In the genomic region with DNA sequence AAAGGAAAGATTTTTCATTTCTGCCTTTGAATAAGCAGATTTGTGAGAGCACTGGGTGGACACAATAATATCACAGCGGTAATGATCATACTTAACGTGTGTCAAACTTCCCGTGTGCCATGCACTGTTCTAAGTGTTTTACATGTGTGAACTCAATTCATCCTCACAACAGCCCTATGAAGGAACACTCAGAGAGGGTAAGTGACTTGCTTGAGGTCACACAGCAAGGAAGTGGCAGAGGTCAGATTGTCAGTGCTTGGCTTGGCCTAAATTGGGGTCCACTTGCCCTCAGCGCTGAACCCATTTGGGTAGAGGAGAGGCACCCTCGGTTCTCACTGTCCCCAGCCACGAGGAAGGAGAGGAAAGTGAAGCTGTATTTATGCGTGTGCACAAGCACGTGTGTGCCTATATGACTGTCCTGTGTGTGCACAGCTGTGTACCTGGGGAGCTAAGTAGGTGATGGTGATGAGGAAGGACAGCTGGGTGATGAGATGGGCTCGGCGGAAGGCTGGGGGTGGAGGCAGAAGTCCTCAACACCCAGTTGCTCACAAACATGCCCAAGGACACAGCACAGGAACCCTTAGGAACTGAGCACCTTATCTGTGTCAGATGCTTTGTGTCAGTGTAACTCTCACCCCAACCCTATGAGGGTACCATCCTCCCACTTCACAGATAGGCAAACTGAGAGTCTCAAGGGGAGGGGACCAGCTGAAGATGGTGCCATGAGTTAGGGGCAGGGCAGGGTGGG, we compare ENCODE assay signal across 21 cellular contexts. TPM values are rescaled to one million over a fixed set of nuclear protein-coding genes. Genes with fewer than 3 reads are reported as not detected.
DNase-seq lines count a peak whose midpoint lies in the region; ATAC-seq and TF ChIP-seq lines count a peak whose summit lies in the region.
"Had no signal": no experiment of that assay in that cellular context is flagged by ENCODE, and none has a peak within 500 bp of the region (broad histone marks: within the 10 kb centered on the region; RNA-seq: fewer than 3 reads in every experiment).

No MANE protein-coding gene starts in this region.

- 98% methylated on average over 10 of the region's 10 CpGs for WGBS in mammary epithelial cell (ENCODE audit: low coverage, missing lambda C conversion rate)

- no peak overlapping the region for H3K9ac ChIP-seq in mammary epithelial cell (ENCODE audit: insufficient read depth, low read length)
- H3K9ac ChIP-seq: SK-N-SH had no signal

- no peak overlapping the region for H3K4me3 ChIP-seq in mammary epithelial cell (replicated peaks in 1 of 3; ENCODE audit: insufficient read depth in 1 of 3, low read depth in 2 of 3, low read length in 3 of 3)
- H3K4me3 ChIP-seq in HEK293 (ENCODE audit: low read depth, low read length), result no peak overlapping the region

- no peaks in the 10 kb centered on the region for H4K20me1 ChIP-seq in mammary epithelial cell (ENCODE audit: insufficient read depth, low read length)

- TF ChIP-seq CTCF in mammary epithelial cell (conservative IDR thresholded peaks at IDR 0.05 in 1 of 2, IDR thresholded peaks at IDR 0.05 in 1 of 2; ENCODE audit: extremely low read depth in 1 of 2, insufficient read depth in 1 of 2, low read depth in 1 of 2, low read length in 2 of 2) (no peak), MCF 10A (IDR thresholded peaks at IDR 0.05; ENCODE audit: unreplicated experiment) (no peak), HEK293 (tag by site-specific recombination; IDR thresholded peaks at IDR 0.05) (no peak), nephron progenitor cell (IDR thresholded peaks at IDR 0.05) (no peak), progenitor cell of endocrine pancreas (IDR thresholded peaks at IDR 0.05; ENCODE audit: unreplicated experiment) (no peak)

- H3K4me3 Mint-ChIP-seq in MCF 10A (ENCODE audit: unreplicated experiment) (no peak overlapping the region), nephron progenitor cell (no peak overlapping the region), progenitor cell of endocrine pancreas (ENCODE audit: low read depth) (no peak overlapping the region)
- no peak overlapping the region for H3K4me3 Mint-ChIP-seq in effector memory CD8-positive, alpha-beta T cell

- no peak overlapping the region for H3K4me2 ChIP-seq in mammary epithelial cell (ENCODE audit: insufficient read depth, low read depth, low read length)
- H3K4me2 ChIP-seq: SK-N-SH had no signal

- no peak overlapping the region for H2AFZ ChIP-seq in mammary epithelial cell (ENCODE audit: low read depth, low read length)

- intact Hi-C loops in mammary epithelial cell (cut with micrococcal nuclease) (no loop called here), MCF 10A (cut with micrococcal nuclease) (no loop called here)

- H3K36me3 ChIP-seq in mammary epithelial cell (ENCODE audit: insufficient read depth, low read length) (peaks cover 31% of the 10 kb centered on the region), HEK293 (ENCODE audit: control insufficient read depth in 2 of 2, insufficient read depth in 1 of 2, low read length in 2 of 2) (no peaks in the 10 kb centered on the region)

- no peaks in the 10 kb centered on the region for H3K27me3 ChIP-seq in mammary epithelial cell (ENCODE audit: insufficient read depth, low read length)

- CTCF ChIA-PET in mammary epithelial cell (lab: Charles Lee; ENCODE audit: low non-redundant PET) (no interaction called here), MCF 10A (lab: Yijun Ruan, JAX) (interaction anchor here (2.0 kb wide), 1 partner anchor 9 kb away, joined by 9 read pairs; no protein-coding TSS in a partner anchor), HEK293 (lab: Yijun Ruan, JAX) (interaction anchor here (0.5 to 0.9 kb wide), 2 partner anchors 93 to 209 kb away, joined by 3 to 5 read pairs; no protein-coding TSS in a partner anchor)

- no peaks in the 10 kb centered on the region for H3K36me3 Mint-ChIP-seq in MCF 10A (ENCODE audit: insufficient read depth, unreplicated experiment)
- peaks cover 51% of the 10 kb centered on the region for H3K36me3 Mint-ChIP-seq in effector memory CD8-positive, alpha-beta T cell (ENCODE audit: insufficient read depth)
- H3K36me3 Mint-ChIP-seq in nephron progenitor cell (ENCODE audit: low read depth), result no peaks in the 10 kb centered on the region
- peaks cover 1% of the 10 kb centered on the region for H3K36me3 Mint-ChIP-seq in progenitor cell of endocrine pancreas (ENCODE audit: insufficient read depth)

- H3K4me1 ChIP-seq in mammary epithelial cell (ENCODE audit: insufficient read depth, low read length) (peaks cover 23% of the 10 kb centered on the region), HEK293 (ENCODE audit: control insufficient read depth, insufficient read depth, low read length) (no peaks in the 10 kb centered on the region)

- H3K27me3 Mint-ChIP-seq in MCF 10A (ENCODE audit: insufficient read depth, unreplicated experiment) (no peaks in the 10 kb centered on the region), nephron progenitor cell (ENCODE audit: low read depth, poor library complexity) (peaks cover 6% of the 10 kb centered on the region), progenitor cell of endocrine pancreas (no peaks in the 10 kb centered on the region)
- no peaks in the 10 kb centered on the region for H3K27me3 Mint-ChIP-seq in effector memory CD8-positive, alpha-beta T cell

- in situ Hi-C loops in mammary epithelial cell (cut with MboI; ENCODE audit: low sequenced_read_pairs in 2 of 2), result no loop called here

- POLR2A ChIA-PET in MCF 10A (lab: Yijun Ruan, JAX) (no interaction called here), HEK293 (lab: Yijun Ruan, JAX) (no interaction called here)

- DNase-seq in mammary epithelial cell (no peak), MCF 10A (ENCODE audit: unreplicated experiment) (no peak), nephron progenitor cell (no peak), GM03348 (ENCODE audit: low spot score) (no peak), progenitor cell of endocrine pancreas (ENCODE audit: low spot score, unreplicated experiment) (no peak)
- DNase-seq in effector memory CD8-positive, alpha-beta T cell, result no peak
- DNase-seq: 8988T, EL, GDM1, H7, Karpas-422, NCI-H1092 treated with DMSO at 0.1 percent for 48 hours, NCI-H1436, NCI-H187 treated with DMSO at 0.1 percent for 48 hours, NCI-H524, NCI-H774, SK-N-SH, SW 1271 had no signal

- H3K9me3 ChIP-seq in mammary epithelial cell (replicated peaks; ENCODE audit: insufficient read depth, low read length) (no peaks in the 10 kb centered on the region), HEK293 (ENCODE audit: control insufficient read depth, insufficient read depth, low read depth, low read length) (no peaks in the 10 kb centered on the region)
- H3K9me3 ChIP-seq: SK-N-SH had no signal

- H3K9me3 Mint-ChIP-seq in MCF 10A (ENCODE audit: unreplicated experiment), result no peaks in the 10 kb centered on the region
- H3K9me3 Mint-ChIP-seq in effector memory CD8-positive, alpha-beta T cell, result no peaks in the 10 kb centered on the region
- H3K9me3 Mint-ChIP-seq in nephron progenitor cell, result no peaks in the 10 kb centered on the region
- H3K9me3 Mint-ChIP-seq in progenitor cell of endocrine pancreas (ENCODE audit: low read depth), result no peaks in the 10 kb centered on the region

- no peak overlapping the region for H3K27ac Mint-ChIP-seq in MCF 10A (ENCODE audit: low read depth, unreplicated experiment)
- H3K27ac Mint-ChIP-seq in effector memory CD8-positive, alpha-beta T cell, result peak overlapping the region; percentile 60 to 93
- peak overlapping the region; percentile 12 for H3K27ac Mint-ChIP-seq in nephron progenitor cell
- no peak overlapping the region for H3K27ac Mint-ChIP-seq in progenitor cell of endocrine pancreas

- H3K79me2 ChIP-seq in mammary epithelial cell (ENCODE audit: insufficient read depth, low read length), result no peaks in the 10 kb centered on the region

- dilution Hi-C loops in mammary epithelial cell (cut with HindIII; ENCODE audit: low sequenced_read_pairs), result no loop called here

- BruUV-seq in mammary epithelial cell (replicated peaks; lab: Mats Ljungman, UMichigan), result TSS peak; percentile 15
- no TSS peak for BruUV-seq in MCF 10A (replicated peaks; lab: Mats Ljungman, UMichigan)

- H3K4me1 Mint-ChIP-seq in MCF 10A (ENCODE audit: insufficient read depth, unreplicated experiment) (peaks cover 6% of the 10 kb centered on the region), nephron progenitor cell (peaks cover 13% of the 10 kb centered on the region), progenitor cell of endocrine pancreas (ENCODE audit: low read depth) (no peaks in the 10 kb centered on the region)
- H3K4me1 Mint-ChIP-seq in effector memory CD8-positive, alpha-beta T cell (ENCODE audit: low read depth in 2 of 2), result peaks cover 16 to 35% of the 10 kb centered on the region in 2 donors

- H3K27ac ChIP-seq in mammary epithelial cell (ENCODE audit: insufficient read depth, low read depth, low read length) (no peak overlapping the region), HEK293 (ENCODE audit: extremely low read depth, low read depth, low read length) (no peak overlapping the region)

- ATAC-seq in effector memory CD8-positive, alpha-beta T cell (replicated peaks), result no peak
- no peak for ATAC-seq in HG03025 (IDR thresholded peaks at IDR 0.05; ENCODE audit: low FRiP score, unreplicated experiment)

TF ChIP-seq in HEK293, 187 proteins besides CTCF, POLR2A, EP300 and RAD21:
- TF ChIP-seq ZNF768 (tag by site-specific recombination; IDR thresholded peaks at IDR 0.05), result peak; percentile 88
- no peak for TF ChIP-seq ZNF133 (tag by site-specific recombination; IDR thresholded peaks at IDR 0.05)

RNA-seq across cellular contexts. Expression of a gene that starts 9.8 kb away (rescaled TPM):
- total RNA-seq in mammary epithelial cell, result not detected
- not detected for polyA plus RNA-seq in mammary epithelial cell
- polyA minus RNA-seq in mammary epithelial cell, result not detected
- total RNA-seq in MCF 10A (2022), result not detected in 2 replicates
- not detected in 2 replicates for total RNA-seq in progenitor cell of endocrine pancreas
- polyA plus RNA-seq: BJ, SK-N-SH had no signal

RNA-seq across cellular contexts. Expression of a gene that starts 29.9 kb away (rescaled TPM):
- total RNA-seq in mammary epithelial cell, result 100 to 1,000 TPM; 195 to 196 TPM
- 125 TPM for polyA plus RNA-seq in mammary epithelial cell
- polyA minus RNA-seq in mammary epithelial cell, result 186 TPM
- total RNA-seq in MCF 10A (2022), result 10.1 and 10.2 TPM in 2 replicates
- total RNA-seq in progenitor cell of endocrine pancreas, result 19.7 and 26.2 TPM in 2 replicates

RNA-seq across cellular contexts. Expression of a gene that starts 36.3 kb away (rescaled TPM):
- total RNA-seq in mammary epithelial cell (not detected), MCF 10A (2022) (not detected in 2 replicates), progenitor cell of endocrine pancreas (5.6 and 6.8 TPM in 2 replicates)
- polyA plus RNA-seq in mammary epithelial cell, result 0.07 TPM
- polyA minus RNA-seq in mammary epithelial cell, result not detected
- polyA plus RNA-seq: BJ had no signal

Comparison
In these comparisons a context has a peak if more than half of its experiments do, and no peak if none do; other contexts are left out.
1. H3K27ac Mint-ChIP-seq: peak in effector memory CD8-positive, alpha-beta T cell (2 of 2) and nephron progenitor cell (single experiment); none in MCF 10A (single experiment) and progenitor cell of endocrine pancreas (single experiment).